In the genomic region with DNA sequence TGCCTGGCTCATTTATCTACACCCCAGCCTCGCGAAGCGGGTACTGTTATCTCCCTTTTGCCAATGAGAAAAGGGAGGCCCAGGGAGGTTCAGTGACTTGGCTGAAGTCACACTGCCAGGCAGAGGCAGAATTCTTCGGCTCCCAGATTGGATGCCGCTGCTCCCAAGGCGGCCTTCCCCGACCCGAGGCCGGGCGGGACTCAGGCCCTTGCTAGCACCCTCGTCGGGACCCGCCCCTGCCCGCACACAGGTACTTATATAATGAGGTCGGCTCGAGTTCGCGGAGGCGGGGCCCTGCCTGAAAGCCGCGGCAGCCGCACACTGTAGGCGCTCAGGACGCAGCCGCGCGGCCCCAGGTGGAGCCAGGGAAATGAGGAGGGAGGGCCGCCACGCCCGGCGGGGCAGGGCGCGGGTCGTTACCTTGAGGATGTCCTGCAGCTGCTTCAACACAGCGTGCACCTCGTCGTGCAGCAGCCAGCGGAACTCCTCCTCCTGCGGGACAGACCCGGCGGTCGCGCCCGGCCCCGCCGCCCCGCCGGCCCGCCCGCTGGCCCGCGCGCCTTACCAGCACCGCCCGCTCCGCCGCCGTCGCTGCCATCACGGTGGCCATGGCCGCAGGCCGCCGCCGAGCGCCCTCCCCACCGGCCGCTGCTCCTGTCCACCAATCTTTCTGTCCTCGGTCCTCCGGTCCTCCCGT, we compare ENCODE assay signal across 1 cellular context.
TF ChIP-seq lines count a peak whose summit lies in the region.

A gene with protein sequence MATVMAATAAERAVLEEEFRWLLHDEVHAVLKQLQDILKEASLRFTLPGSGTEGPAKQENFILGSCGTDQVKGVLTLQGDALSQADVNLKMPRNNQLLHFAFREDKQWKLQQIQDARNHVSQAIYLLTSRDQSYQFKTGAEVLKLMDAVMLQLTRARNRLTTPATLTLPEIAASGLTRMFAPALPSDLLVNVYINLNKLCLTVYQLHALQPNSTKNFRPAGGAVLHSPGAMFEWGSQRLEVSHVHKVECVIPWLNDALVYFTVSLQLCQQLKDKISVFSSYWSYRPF (minus strand): TSS at position 672 of the 697 bp plus-strand sequence. CDS start 62 bp downstream, at position 610.

TF ChIP-seq in HepG2, 621 proteins besides CTCF, POLR2A, EP300 and RAD21 (continued from another document and continues in another):
- TF ChIP-seq, protein P1, sequence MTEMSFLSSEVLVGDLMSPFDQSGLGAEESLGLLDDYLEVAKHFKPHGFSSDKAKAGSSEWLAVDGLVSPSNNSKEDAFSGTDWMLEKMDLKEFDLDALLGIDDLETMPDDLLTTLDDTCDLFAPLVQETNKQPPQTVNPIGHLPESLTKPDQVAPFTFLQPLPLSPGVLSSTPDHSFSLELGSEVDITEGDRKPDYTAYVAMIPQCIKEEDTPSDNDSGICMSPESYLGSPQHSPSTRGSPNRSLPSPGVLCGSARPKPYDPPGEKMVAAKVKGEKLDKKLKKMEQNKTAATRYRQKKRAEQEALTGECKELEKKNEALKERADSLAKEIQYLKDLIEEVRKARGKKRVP (CRISPR knock-in tag; IDR thresholded peaks at IDR 0.05) = 0 out of 4 replicates have a peak, but pooled peaks of 1 of the 2 experiments have one; percentile 16
- TF ChIP-seq ARNTL (CRISPR knock-in tag; IDR thresholded peaks at IDR 0.05) = no peak
- no peak for TF ChIP-seq RFXAP (CRISPR knock-in tag; IDR thresholded peaks at IDR 0.05; ENCODE audit: borderline replicate concordance)
- no peak for TF ChIP-seq ZIK1 (CRISPR knock-in tag; IDR thresholded peaks at IDR 0.05; ENCODE audit: borderline replicate concordance, low read depth)
- no peak for TF ChIP-seq ZNF225 (CRISPR knock-in tag; IDR thresholded peaks at IDR 0.05)
- no peak for TF ChIP-seq CHCHD3 (CRISPR knock-in tag; IDR thresholded peaks at IDR 0.05)
- TF ChIP-seq CENPT (CRISPR knock-in tag; IDR thresholded peaks at IDR 0.05; ENCODE audit: low read depth) = no peak
- peak; percentile 83 for TF ChIP-seq ZFX (CRISPR knock-in tag; IDR thresholded peaks at IDR 0.05; ENCODE audit: low read depth)
- no peak for TF ChIP-seq NCOA5 (CRISPR knock-in tag; IDR thresholded peaks at IDR 0.05)
- no peak for TF ChIP-seq ZNF451 (CRISPR knock-in tag; IDR thresholded peaks at IDR 0.05)
- TF ChIP-seq ZSCAN22 (CRISPR knock-in tag; IDR thresholded peaks at IDR 0.05) = no peak
- no peak for TF ChIP-seq ZMYM4 (CRISPR knock-in tag; IDR thresholded peaks at IDR 0.05)
- no peak for TF ChIP-seq SNAI1 (CRISPR knock-in tag; IDR thresholded peaks at IDR 0.05; ENCODE audit: borderline replicate concordance)
- peak in 1 of 2 experiments; percentile 60; a peak in 1 of 4 replicates for TF ChIP-seq KLF16 (CRISPR knock-in tag; IDR thresholded peaks at IDR 0.05)
- TF ChIP-seq ZNF776 (CRISPR knock-in tag; IDR thresholded peaks at IDR 0.05) = no peak
- no peak for TF ChIP-seq ELF1 (CRISPR knock-in tag; IDR thresholded peaks at IDR 0.05)
- TF ChIP-seq SNAPC5 (CRISPR knock-in tag; IDR thresholded peaks at IDR 0.05; ENCODE audit: borderline replicate concordance) = no peak
- no peak for TF ChIP-seq SMAD9 (CRISPR knock-in tag; IDR thresholded peaks at IDR 0.05)
- TF ChIP-seq TAF15 (IDR thresholded peaks at IDR 0.05; ENCODE audit: low read depth, low read length, poor library complexity, severe bottlenecking) = no peak
- TF ChIP-seq MATR3 (CRISPR knock-in tag; IDR thresholded peaks at IDR 0.05) = no peak
- no peak for TF ChIP-seq MTA3 (CRISPR knock-in tag; IDR thresholded peaks at IDR 0.05)
- no peak for TF ChIP-seq FOXK1 (CRISPR knock-in tag; IDR thresholded peaks at IDR 0.05; ENCODE audit: borderline replicate concordance, low read depth)
- TF ChIP-seq BRCA1 (CRISPR knock-in tag; IDR thresholded peaks at IDR 0.05) = 0 out of 2 replicates have a peak, but pooled peaks have one; percentile 48
- no peak for TF ChIP-seq SATB2 (CRISPR knock-in tag; IDR thresholded peaks at IDR 0.05)
- TF ChIP-seq CREB1 (IDR thresholded peaks at IDR 0.05) = no peak
- TF ChIP-seq CREB1 (CRISPR knock-in tag; IDR thresholded peaks at IDR 0.05) = no peak
- no peak for TF ChIP-seq RORA (CRISPR knock-in tag; IDR thresholded peaks at IDR 0.05)
- TF ChIP-seq, protein P2, sequence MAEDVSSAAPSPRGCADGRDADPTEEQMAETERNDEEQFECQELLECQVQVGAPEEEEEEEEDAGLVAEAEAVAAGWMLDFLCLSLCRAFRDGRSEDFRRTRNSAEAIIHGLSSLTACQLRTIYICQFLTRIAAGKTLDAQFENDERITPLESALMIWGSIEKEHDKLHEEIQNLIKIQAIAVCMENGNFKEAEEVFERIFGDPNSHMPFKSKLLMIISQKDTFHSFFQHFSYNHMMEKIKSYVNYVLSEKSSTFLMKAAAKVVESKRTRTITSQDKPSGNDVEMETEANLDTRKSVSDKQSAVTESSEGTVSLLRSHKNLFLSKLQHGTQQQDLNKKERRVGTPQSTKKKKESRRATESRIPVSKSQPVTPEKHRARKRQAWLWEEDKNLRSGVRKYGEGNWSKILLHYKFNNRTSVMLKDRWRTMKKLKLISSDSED (CRISPR knock-in tag; IDR thresholded peaks at IDR 0.05) = no peak
- no peak for TF ChIP-seq PITX1 (CRISPR knock-in tag; IDR thresholded peaks at IDR 0.05)
- TF ChIP-seq U2AF1 (optimal IDR thresholded peaks at IDR 0.05; ENCODE audit: low read depth, low read length) = no peak
- TF ChIP-seq ZNF567 (CRISPR knock-in tag; IDR thresholded peaks at IDR 0.05; ENCODE audit: borderline replicate concordance) = no peak
- no peak for TF ChIP-seq HBP1 (CRISPR knock-in tag; IDR thresholded peaks at IDR 0.05; ENCODE audit: low read depth)
- no peak for TF ChIP-seq ZNF530 (CRISPR knock-in tag; IDR thresholded peaks at IDR 0.05; ENCODE audit: low read depth)
- no peak for TF ChIP-seq ZNF790 (CRISPR knock-in tag; IDR thresholded peaks at IDR 0.05; ENCODE audit: borderline replicate concordance)
- TF ChIP-seq ZFP36L2 (CRISPR knock-in tag; IDR thresholded peaks at IDR 0.05) = no peak
- TF ChIP-seq ZNF777 (CRISPR knock-in tag; IDR thresholded peaks at IDR 0.05) = peak; percentile 44; the same call in 1 of the 2 replicates
- TF ChIP-seq, protein P3, sequence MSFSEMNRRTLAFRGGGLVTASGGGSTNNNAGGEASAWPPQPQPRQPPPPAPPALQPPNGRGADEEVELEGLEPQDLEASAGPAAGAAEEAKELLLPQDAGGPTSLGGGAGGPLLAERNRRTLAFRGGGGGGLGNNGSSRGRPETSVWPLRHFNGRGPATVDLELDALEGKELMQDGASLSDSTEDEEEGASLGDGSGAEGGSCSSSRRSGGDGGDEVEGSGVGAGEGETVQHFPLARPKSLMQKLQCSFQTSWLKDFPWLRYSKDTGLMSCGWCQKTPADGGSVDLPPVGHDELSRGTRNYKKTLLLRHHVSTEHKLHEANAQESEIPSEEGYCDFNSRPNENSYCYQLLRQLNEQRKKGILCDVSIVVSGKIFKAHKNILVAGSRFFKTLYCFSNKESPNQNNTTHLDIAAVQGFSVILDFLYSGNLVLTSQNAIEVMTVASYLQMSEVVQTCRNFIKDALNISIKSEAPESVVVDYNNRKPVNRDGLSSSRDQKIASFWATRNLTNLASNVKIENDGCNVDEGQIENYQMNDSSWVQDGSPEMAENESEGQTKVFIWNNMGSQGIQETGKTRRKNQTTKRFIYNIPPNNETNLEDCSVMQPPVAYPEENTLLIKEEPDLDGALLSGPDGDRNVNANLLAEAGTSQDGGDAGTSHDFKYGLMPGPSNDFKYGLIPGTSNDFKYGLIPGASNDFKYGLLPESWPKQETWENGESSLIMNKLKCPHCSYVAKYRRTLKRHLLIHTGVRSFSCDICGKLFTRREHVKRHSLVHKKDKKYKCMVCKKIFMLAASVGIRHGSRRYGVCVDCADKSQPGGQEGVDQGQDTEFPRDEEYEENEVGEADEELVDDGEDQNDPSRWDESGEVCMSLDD (CRISPR knock-in tag; IDR thresholded peaks at IDR 0.05; ENCODE audit: borderline replicate concordance) = no peak
- TF ChIP-seq SOX5 (CRISPR knock-in tag; IDR thresholded peaks at IDR 0.05; ENCODE audit: borderline replicate concordance) = no peak
- TF ChIP-seq HMG20B (CRISPR knock-in tag; conservative IDR thresholded peaks at IDR 0.05) = no peak
- no peak for TF ChIP-seq ZNF317 (CRISPR knock-in tag; IDR thresholded peaks at IDR 0.05)
- TF ChIP-seq NFKBIZ (CRISPR knock-in tag; IDR thresholded peaks at IDR 0.05) = no peak
- peak; percentile 62; the same call in 1 of the 2 replicates for TF ChIP-seq MAX (IDR thresholded peaks at IDR 0.05)
- peak; percentile 54; the same call in 1 of the 2 replicates for TF ChIP-seq YEATS4 (CRISPR knock-in tag; IDR thresholded peaks at IDR 0.05; ENCODE audit: borderline replicate concordance)
- TF ChIP-seq IKZF5 (CRISPR knock-in tag; IDR thresholded peaks at IDR 0.05) = no peak
- no peak for TF ChIP-seq BCLAF1 (IDR thresholded peaks at IDR 0.05)
- no peak for TF ChIP-seq REST (IDR thresholded peaks at IDR 0.05; ENCODE audit: borderline replicate concordance in 1 of 2, low read depth in 1 of 2, low read length in 2 of 2)
- TF ChIP-seq ZNF572 (CRISPR knock-in tag; IDR thresholded peaks at IDR 0.05) = 0 out of 2 replicates have a peak, but pooled peaks have one; percentile 22
